ENCODE assay signal across 2 cellular contexts in the genomic region with DNA sequence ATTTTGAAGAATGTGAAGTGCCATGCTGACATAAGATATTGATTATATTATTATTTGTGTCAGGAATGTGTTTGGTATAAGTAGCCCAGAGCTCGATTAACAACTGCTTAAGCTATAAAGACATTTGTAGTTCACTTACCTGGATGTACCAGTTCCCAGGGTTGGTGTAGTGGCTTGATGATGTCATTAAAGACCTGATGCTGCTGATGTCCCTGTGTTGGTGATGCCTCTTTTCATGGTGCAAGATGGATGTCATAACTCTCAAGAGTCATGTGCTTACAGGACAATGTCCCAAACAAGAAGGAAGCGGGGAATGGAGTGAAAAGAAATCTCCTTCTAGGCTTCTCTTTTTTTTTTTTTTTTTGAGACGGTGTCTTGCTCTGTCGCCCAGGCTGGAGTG.
TF ChIP-seq lines count a peak whose summit lies in the region.

No MANE protein-coding gene starts in this region.

TF ChIP-seq in HepG2, 621 proteins besides CTCF, POLR2A, EP300 and RAD21 (continued from another document):
- no peak for TF ChIP-seq PCBP2 (optimal IDR thresholded peaks at IDR 0.05; ENCODE audit: low read depth, low read length, poor library complexity, severe bottlenecking)

TF ChIP-seq in SK-N-SH treated with all-trans-retinoic acid at 6 μM for 48 hours, 23 proteins besides CTCF, POLR2A, EP300 and RAD21 (continued from another document):
- TF ChIP-seq, protein P1, sequence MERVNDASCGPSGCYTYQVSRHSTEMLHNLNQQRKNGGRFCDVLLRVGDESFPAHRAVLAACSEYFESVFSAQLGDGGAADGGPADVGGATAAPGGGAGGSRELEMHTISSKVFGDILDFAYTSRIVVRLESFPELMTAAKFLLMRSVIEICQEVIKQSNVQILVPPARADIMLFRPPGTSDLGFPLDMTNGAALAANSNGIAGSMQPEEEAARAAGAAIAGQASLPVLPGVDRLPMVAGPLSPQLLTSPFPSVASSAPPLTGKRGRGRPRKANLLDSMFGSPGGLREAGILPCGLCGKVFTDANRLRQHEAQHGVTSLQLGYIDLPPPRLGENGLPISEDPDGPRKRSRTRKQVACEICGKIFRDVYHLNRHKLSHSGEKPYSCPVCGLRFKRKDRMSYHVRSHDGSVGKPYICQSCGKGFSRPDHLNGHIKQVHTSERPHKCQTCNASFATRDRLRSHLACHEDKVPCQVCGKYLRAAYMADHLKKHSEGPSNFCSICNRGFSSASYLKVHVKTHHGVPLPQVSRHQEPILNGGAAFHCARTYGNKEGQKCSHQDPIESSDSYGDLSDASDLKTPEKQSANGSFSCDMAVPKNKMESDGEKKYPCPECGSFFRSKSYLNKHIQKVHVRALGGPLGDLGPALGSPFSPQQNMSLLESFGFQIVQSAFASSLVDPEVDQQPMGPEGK (CRISPR knock-in tag; IDR thresholded peaks at IDR 0.05; ENCODE audit: borderline replicate concordance), result no peak
- no peak for TF ChIP-seq PPARA (CRISPR knock-in tag; IDR thresholded peaks at IDR 0.05; ENCODE audit: borderline replicate concordance)
TF ChIP-seq in SK-N-SH treated with all-trans-retinoic acid at 6 μM for 48 hours: peak in this region for 0.
